Comparison of ENCODE assay signal across 29 cellular contexts in the genomic region with DNA sequence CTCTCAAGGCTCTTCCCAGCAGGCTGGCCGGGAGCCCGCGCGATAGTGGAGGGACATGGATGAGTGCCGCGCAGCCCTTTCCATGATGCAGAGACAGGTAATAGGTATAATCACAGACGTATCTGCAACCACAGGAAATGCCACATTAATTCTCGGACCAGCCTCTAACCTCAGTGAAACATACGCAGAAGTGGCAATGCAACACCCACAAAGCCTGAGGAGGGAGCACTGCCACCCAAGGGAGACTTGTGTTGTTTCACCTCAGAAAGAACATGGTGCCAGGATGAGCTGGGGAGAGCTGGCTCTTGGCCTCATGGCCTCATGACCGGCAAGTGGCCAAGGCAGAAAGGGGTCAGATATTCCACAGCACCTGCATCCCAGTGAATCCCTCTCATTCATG. TPM values are rescaled to one million over a fixed set of nuclear protein-coding genes. Genes with fewer than 3 reads are reported as not detected.
"Had no signal": no experiment of that assay in that cellular context is flagged by ENCODE, and none has a peak within 500 bp of the region (broad histone marks: within the 10 kb centered on the region; RNA-seq: fewer than 3 reads in every experiment).

No MANE protein-coding gene starts in this region.

- H3K27me3 ChIP-seq: ascending aorta, body of pancreas had no signal

- H3K4me1 ChIP-seq: body of pancreas had no signal

- H3K27ac ChIP-seq: ascending aorta, body of pancreas, KMS-11, PC-9 had no signal

- H3K4me2 ChIP-seq: KMS-11, PC-9 had no signal

- H3K9me3 ChIP-seq: ascending aorta, body of pancreas had no signal

- H2AFZ ChIP-seq: PC-9 had no signal

- H3K9ac ChIP-seq: KMS-11 had no signal

- H3K4me3 ChIP-seq: ascending aorta, body of pancreas, PC-9 had no signal

- DNase-seq: activated B cell treated with CpG ODN at 0.5 μM for 24 hours; activated CD4-positive, alpha-beta T cell treated with anti-CD3 and anti-CD28 coated beads for 1 hour; activated CD4-positive, alpha-beta T cell treated with anti-CD3 and anti-CD28 coated beads, Interleukin-2, amount 10 ng/mL, durations not matched to agents 24 days and 14 days; activated CD4-positive, alpha-beta T cell treated with anti-CD3 and anti-CD28 coated beads, Interleukin-2, amount 50 U/mL, for 48 hours; activated CD8-positive, alpha-beta memory T cell treated with anti-CD3 and anti-CD28 coated beads, Interleukin-2, amount 10 ng/mL, durations not matched to agents 7 days and 5 days; activated effector memory CD4-positive, alpha-beta T cell treated with Interleukin-2 at 50 U/mL for 16 hours; activated naive CD4-positive, alpha-beta T cell; activated T-cell treated with anti-CD3 and anti-CD28 coated beads, Interleukin-2, amount 50 U/mL, for 24 hours; amniotic stem cell; body of pancreas; central memory CD4-positive, alpha-beta T cell; NCI-H1092; NCI-H1417; NCI-H1930; NCI-H2107; NCI-H2171 treated with DMSO at 0.1 percent for 48 hours; NCI-H226; NCI-H526; NCI-H82; PC-9; RPMI8226; SW 1271 had no signal

RNA-seq across cellular contexts. Expression of gene PGPEP1L, which starts 39.0 kb away (rescaled TPM):
- total RNA-seq: activated B cell treated with CpG ODN at 0.5 μM for 24 hours; activated CD4-positive, alpha-beta T cell treated with anti-CD3 and anti-CD28 coated beads, Interleukin-2, amount 10 ng/mL, durations not matched to agents 24 days and 14 days; activated CD8-positive, alpha-beta memory T cell treated with anti-CD3 and anti-CD28 coated beads, Interleukin-2, amount 10 ng/mL, durations not matched to agents 7 days and 5 days; activated T-helper 1 cell treated with anti-CD3 and anti-CD28 coated beads, Interleukin-12 subunit alpha, Interleukin-12 subunit beta, Interleukin-2, Interleukin-4 antibody, amounts not matched to agents 30 ng/mL and 10 ng/mL and 1 ng/mL, durations not matched to agents 14 hours and 24 hours and 36 hours; ascending aorta; body of pancreas; bronchial epithelial cell; chondrocyte; MCF 10A; NCI-H460; PC-9 had no signal
